In genomic region chr10:79187545-79187940, GRCh38 we compare ENCODE assay signal across 30 cellular contexts.
DNase-seq lines count a peak whose midpoint lies in the region; ATAC-seq, FAIRE-seq and TF ChIP-seq lines count a peak whose summit lies in the region.
"Had no signal": no experiment of that assay in that cellular context is flagged by ENCODE, and none has a peak within 500 bp of the region (broad histone marks: within the 10 kb centered on the region; RNA-seq: fewer than 3 reads in every experiment).

No MANE protein-coding gene starts in this region.

- no peak for TF ChIP-seq EP300 in tibial nerve (IDR thresholded peaks at IDR 0.05)

- POLR2A ChIA-PET in WTC11 (lab: Charles Lee): no interaction called here

- CTCF ChIA-PET in WTC11 (lab: Charles Lee): interaction anchor here (1.2 to 2.4 kb wide), 3 partner anchors 15 to 64 kb away, joined by 3 to 6 read pairs (median 6); no protein-coding TSS in a partner anchor

- TF ChIP-seq CTCF in WTC11 (IDR thresholded peaks at IDR 0.05): no peak
- no peak for TF ChIP-seq CTCF in glutamatergic neuron (IDR thresholded peaks at IDR 0.05; ENCODE audit: partially characterized antibody, unreplicated experiment)
- TF ChIP-seq CTCF in pancreas (IDR thresholded peaks at IDR 0.05): no peak
- no peak for TF ChIP-seq CTCF in tibial nerve (IDR thresholded peaks at IDR 0.05)

- peaks cover 89 to 100% (median 95%) of the 10 kb centered on the region in 10 experiments for H3K4me1 ChIP-seq in BLaER1 treated with 17β-estradiol and CSF1 and Interleukin-3, amounts not matched to agents 10 nM and 100 nM
- H3K4me1 ChIP-seq in pancreas: peaks cover 31 to 56% (median 45%) of the 10 kb centered on the region in 3 donors
- peaks cover 0 to 100% (median 72%) of the 10 kb centered on the region in 4 donors for H3K4me1 ChIP-seq in tibial nerve

- DNase-seq in WTC11 (ENCODE audit: low spot score): no peak
- no peak for DNase-seq in glutamatergic neuron
- no peak for DNase-seq in pancreas
- no peak for DNase-seq in NCI-H345 treated with DMSO at 0.1 percent for 48 hours (lab: John Stamatoyannopoulos, UW; ENCODE audit: unreplicated experiment)
- no peak for DNase-seq in tibial nerve (ENCODE audit: low spot score in 2 of 2)
- DNase-seq: activated CD4-positive, alpha-beta T cell treated with anti-CD3 and anti-CD28 coated beads for 36 hours; activated naive CD4-positive, alpha-beta T cell treated with anti-CD3 and anti-CD28 coated beads, Interleukin-2, amount 10 ng/mL, durations not matched to agents 7 days and 5 days; amniotic stem cell; DMS153; effector memory CD8-positive, alpha-beta T cell; erythroblast; H9; left ventricle myocardium superior; NCI-H1436 treated with DMSO at 0.1 percent for 48 hours; NCI-H2081 treated with DMSO at 0.1 percent for 48 hours; NCI-H226; NCI-H69; occipital lobe; SIG-M5; stimulated activated CD4-positive, alpha-beta T cell treated with anti-CD3 and anti-CD28 coated beads, Interleukin-15, amount 100 ng/mL, for 24 hours; stimulated activated naive CD4-positive, alpha-beta T cell; testis had no signal

- ATAC-seq in WTC11 (no peak), pancreas (no peak), GM18873 (IDR thresholded peaks at IDR 0.05; ENCODE audit: low FRiP score, unreplicated experiment) (no peak), HG03521 (IDR thresholded peaks at IDR 0.05; ENCODE audit: unreplicated experiment) (no peak)
- ATAC-seq: activated CD4-positive, alpha-beta T cell treated with anti-CD3 and anti-CD28 coated beads for 36 hours; activated T-helper 17 cell treated with anti-CD3 and anti-CD28 coated beads, Interleukin-2, amount 50 U/mL, for 72 hours; effector memory CD8-positive, alpha-beta T cell; left ventricle myocardium superior; Panc1 had no signal

- H3K4me1 Mint-ChIP-seq in WTC11 (peaks cover 45% of the 10 kb centered on the region), glutamatergic neuron (ENCODE audit: low read depth, unreplicated experiment) (peaks cover 58% of the 10 kb centered on the region)
- H3K4me1 Mint-ChIP-seq: activated CD4-positive, alpha-beta T cell treated with anti-CD3 and anti-CD28 coated beads for 36 hours; activated naive CD4-positive, alpha-beta T cell treated with anti-CD3 and anti-CD28 coated beads, Interleukin-2, amount 10 ng/mL, durations not matched to agents 7 days and 5 days; activated T-helper 17 cell treated with anti-CD3 and anti-CD28 coated beads, Interleukin-2, amount 50 U/mL, for 72 hours had no signal

- peaks cover 89 to 100% (median 98%) of the 10 kb centered on the region in 11 experiments for H4K20me1 ChIP-seq in BLaER1 treated with 17β-estradiol and CSF1 and Interleukin-3, amounts not matched to agents 10 nM and 100 nM

- WGBS in pancreas, 2 donors: 97% methylated on average over 6 of the region's 6 CpGs
- WGBS in tibial nerve, 2 donors: 89 to 97% methylated on average over 6 of the region's 6 CpGs

- H3K4me2 ChIP-seq in BLaER1 treated with 17β-estradiol and CSF1 and Interleukin-3, amounts not matched to agents 10 nM and 100 nM: peak overlapping the region in 6 of 11 experiments; percentile 6 to 93 (median 23); a peak in 7 of 22 replicates

- H3K4me3 Mint-ChIP-seq in WTC11 (no peak overlapping the region), glutamatergic neuron (ENCODE audit: unreplicated experiment) (peak overlapping the region; percentile 46)
- H3K4me3 Mint-ChIP-seq: activated CD4-positive, alpha-beta T cell treated with anti-CD3 and anti-CD28 coated beads for 36 hours; activated naive CD4-positive, alpha-beta T cell treated with anti-CD3 and anti-CD28 coated beads, Interleukin-2, amount 10 ng/mL, durations not matched to agents 7 days and 5 days; activated T-helper 17 cell treated with anti-CD3 and anti-CD28 coated beads, Interleukin-2, amount 50 U/mL, for 72 hours; effector memory CD8-positive, alpha-beta T cell; H9; T-helper 2 cell treated with Interferon-gamma antibody and Interleukin-4, amounts not matched to agents 5 μg/mL and 100 μg/mL, for 36 hours had no signal

- H3K27me3 ChIP-seq in BLaER1 treated with 17β-estradiol and CSF1 and Interleukin-3, amounts not matched to agents 10 nM and 100 nM: no peaks in the 10 kb centered on the region
- H3K27me3 ChIP-seq in pancreas (no peaks in the 10 kb centered on the region), tibial nerve (no peaks in the 10 kb centered on the region)
- H3K27me3 ChIP-seq: testis had no signal

- H3K9me3 Mint-ChIP-seq in WTC11: no peaks in the 10 kb centered on the region
- H3K9me3 Mint-ChIP-seq in glutamatergic neuron (ENCODE audit: unreplicated experiment): peaks cover 21% of the 10 kb centered on the region
- H3K9me3 Mint-ChIP-seq: activated naive CD4-positive, alpha-beta T cell treated with anti-CD3 and anti-CD28 coated beads, Interleukin-2, amount 10 ng/mL, durations not matched to agents 7 days and 5 days; activated T-helper 17 cell treated with anti-CD3 and anti-CD28 coated beads, Interleukin-2, amount 50 U/mL, for 72 hours; effector memory CD8-positive, alpha-beta T cell; H9; T-helper 2 cell treated with Interferon-gamma antibody and Interleukin-4, amounts not matched to agents 5 μg/mL and 100 μg/mL, for 36 hours had no signal

- peak overlapping the region in 1 of 11 experiments; percentile 30; a peak in 1 of 22 replicates for H3K9ac ChIP-seq in BLaER1 treated with 17β-estradiol and CSF1 and Interleukin-3, amounts not matched to agents 10 nM and 100 nM

- no peak for FAIRE-seq in pancreas (lab: Jason Lieb, UNC)
- FAIRE-seq: bronchial epithelial cell, GM12891 had no signal

- H3K27me3 Mint-ChIP-seq in WTC11 (ENCODE audit: low read depth) (no peaks in the 10 kb centered on the region), glutamatergic neuron (ENCODE audit: unreplicated experiment) (peaks cover 14% of the 10 kb centered on the region)
- H3K27me3 Mint-ChIP-seq: activated CD4-positive, alpha-beta T cell treated with anti-CD3 and anti-CD28 coated beads for 36 hours; activated T-helper 17 cell treated with anti-CD3 and anti-CD28 coated beads, Interleukin-2, amount 50 U/mL, for 72 hours; effector memory CD8-positive, alpha-beta T cell had no signal

- H3K27ac Mint-ChIP-seq in WTC11 (0 out of 2 replicates have a peak overlapping the region, but pooled peaks have one; percentile 38), glutamatergic neuron (ENCODE audit: unreplicated experiment) (peak overlapping the region; percentile 80)
- H3K27ac Mint-ChIP-seq: activated CD4-positive, alpha-beta T cell treated with anti-CD3 and anti-CD28 coated beads for 36 hours; activated naive CD4-positive, alpha-beta T cell treated with anti-CD3 and anti-CD28 coated beads, Interleukin-2, amount 10 ng/mL, durations not matched to agents 7 days and 5 days; activated T-helper 17 cell treated with anti-CD3 and anti-CD28 coated beads, Interleukin-2, amount 50 U/mL, for 72 hours; effector memory CD8-positive, alpha-beta T cell; T-helper 2 cell treated with Interferon-gamma antibody and Interleukin-4, amounts not matched to agents 5 μg/mL and 100 μg/mL, for 36 hours had no signal

- peaks cover 0 to 15% (median 10%) of the 10 kb centered on the region in 11 experiments; a peak in 10 of 22 replicates for H3K9me3 ChIP-seq in BLaER1 treated with 17β-estradiol and CSF1 and Interleukin-3, amounts not matched to agents 10 nM and 100 nM (replicated peaks in 1 of 11)
- H3K9me3 ChIP-seq in pancreas (no peaks in the 10 kb centered on the region), tibial nerve (no peaks in the 10 kb centered on the region)
- H3K9me3 ChIP-seq: testis had no signal

- no peak overlapping the region for H3K4me3 ChIP-seq in BLaER1 treated with 17β-estradiol and CSF1 and Interleukin-3, amounts not matched to agents 10 nM and 100 nM
- no peak overlapping the region for H3K4me3 ChIP-seq in pancreas
- no peak overlapping the region for H3K4me3 ChIP-seq in tibial nerve
- H3K4me3 ChIP-seq: testis had no signal

- H3K36me3 ChIP-seq in BLaER1 treated with 17β-estradiol and CSF1 and Interleukin-3, amounts not matched to agents 10 nM and 100 nM: peaks cover 34 to 96% (median 78%) of the 10 kb centered on the region in 11 experiments; a peak in 21 of 22 replicates
- H3K36me3 ChIP-seq in pancreas (no peaks in the 10 kb centered on the region), tibial nerve (peaks cover 0 to 8% (median 0%) of the 10 kb centered on the region in 3 donors)

- H3K27ac ChIP-seq in BLaER1 treated with 17β-estradiol and CSF1 and Interleukin-3, amounts not matched to agents 10 nM and 100 nM: no peak overlapping the region
- H3K27ac ChIP-seq in pancreas (peak overlapping the region; percentile 24 to 73 (median 54)), tibial nerve (peak overlapping the region in 2 of 4 donors; percentile 1 to 68)

- no peak for TF ChIP-seq POLR2A in tibial nerve (IDR thresholded peaks at IDR 0.05)

- H3K36me3 Mint-ChIP-seq in WTC11 (no peaks in the 10 kb centered on the region), glutamatergic neuron (ENCODE audit: unreplicated experiment) (no peaks in the 10 kb centered on the region)
- H3K36me3 Mint-ChIP-seq: activated naive CD4-positive, alpha-beta T cell treated with anti-CD3 and anti-CD28 coated beads, Interleukin-2, amount 10 ng/mL, durations not matched to agents 7 days and 5 days had no signal

- intact Hi-C loops in pancreas (cut with DNase I): loop anchor here in 1 of 3 donors (10.0 kb wide), 1 partner anchor 113 kb away; no protein-coding TSS in a partner anchor

TF ChIP-seq in WTC11, 78 proteins besides CTCF, POLR2A, EP300 and RAD21 (continues in another document):
- TF ChIP-seq USF2 (CRISPR knock-in tag; IDR thresholded peaks at IDR 0.05): no peak
- TF ChIP-seq USF1 (CRISPR knock-in tag; IDR thresholded peaks at IDR 0.05): no peak

Comparison
In these comparisons a context has a peak if more than half of its experiments do, and no peak if none do; other contexts are left out.
1. H3K27ac ChIP-seq: peak in pancreas (4 of 4); none in BLaER1 treated with 17β-estradiol and CSF1 and Interleukin-3, amounts not matched to agents 10 nM and 100 nM (0 of 11).